ENCODE assay signal across 1 cellular context in the genomic region with DNA sequence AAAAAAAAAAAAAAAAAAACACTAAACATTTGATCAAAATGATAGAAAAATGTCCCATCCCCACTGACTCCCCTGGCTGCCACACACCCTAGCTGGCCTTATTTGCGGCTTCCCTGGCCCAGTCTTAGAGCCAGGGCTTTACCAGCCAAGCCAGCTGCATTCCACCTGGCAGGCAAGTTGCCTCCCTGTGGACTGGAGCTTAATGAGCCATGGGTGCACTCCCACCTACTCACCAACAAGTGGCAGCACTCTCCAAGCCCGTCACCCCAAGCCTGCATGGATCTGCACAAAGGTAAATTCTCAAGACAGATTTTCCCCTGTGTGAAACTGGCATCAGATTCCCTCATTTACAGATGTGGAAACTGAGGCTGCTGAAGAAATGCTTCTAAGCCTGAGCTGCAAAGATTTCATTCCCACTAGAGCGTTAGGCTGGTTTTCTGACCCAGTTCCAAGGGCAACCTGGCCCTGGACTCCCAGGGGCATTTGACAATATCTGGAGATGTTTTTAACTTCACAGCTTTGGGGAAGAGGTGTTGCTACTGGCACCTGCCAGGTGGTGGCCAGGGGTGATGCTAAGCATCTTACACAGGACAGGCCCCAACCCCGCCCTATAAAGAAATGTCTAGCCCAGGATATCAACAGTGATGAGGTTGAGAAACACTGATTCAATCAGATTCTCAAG.
TF ChIP-seq lines count a peak whose summit lies in the region.

No MANE protein-coding gene starts in this region.

TF ChIP-seq in endothelial cell of umbilical vein, 7 proteins besides CTCF, POLR2A, EP300 and RAD21:
- TF ChIP-seq MYC (IDR thresholded peaks at IDR 0.05; ENCODE audit: low read depth, low read length): no peak
- TF ChIP-seq JUN (IDR thresholded peaks at IDR 0.05; ENCODE audit: borderline replicate concordance, insufficient read depth, insufficient read length, low read depth): no peak
- TF ChIP-seq, protein P1, sequence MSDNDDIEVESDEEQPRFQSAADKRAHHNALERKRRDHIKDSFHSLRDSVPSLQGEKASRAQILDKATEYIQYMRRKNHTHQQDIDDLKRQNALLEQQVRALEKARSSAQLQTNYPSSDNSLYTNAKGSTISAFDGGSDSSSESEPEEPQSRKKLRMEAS (IDR thresholded peaks at IDR 0.05; ENCODE audit: insufficient read depth, insufficient read length): no peak
- TF ChIP-seq POLR2AphosphoS5 (IDR thresholded peaks at IDR 0.05; ENCODE audit: insufficient read depth, low read depth, low read length): no peak
- TF ChIP-seq EZH2 (IDR thresholded peaks at IDR 0.05; ENCODE audit: borderline replicate concordance, low read depth, low read length, severe bottlenecking): no peak
- no peak for TF ChIP-seq FOS (IDR thresholded peaks at IDR 0.05; ENCODE audit: borderline replicate concordance, insufficient read depth, low read length)
- no peak for TF ChIP-seq GATA2 (IDR thresholded peaks at IDR 0.05; ENCODE audit: insufficient read depth, insufficient read length, low read depth, low read length)
